In the genomic region with DNA sequence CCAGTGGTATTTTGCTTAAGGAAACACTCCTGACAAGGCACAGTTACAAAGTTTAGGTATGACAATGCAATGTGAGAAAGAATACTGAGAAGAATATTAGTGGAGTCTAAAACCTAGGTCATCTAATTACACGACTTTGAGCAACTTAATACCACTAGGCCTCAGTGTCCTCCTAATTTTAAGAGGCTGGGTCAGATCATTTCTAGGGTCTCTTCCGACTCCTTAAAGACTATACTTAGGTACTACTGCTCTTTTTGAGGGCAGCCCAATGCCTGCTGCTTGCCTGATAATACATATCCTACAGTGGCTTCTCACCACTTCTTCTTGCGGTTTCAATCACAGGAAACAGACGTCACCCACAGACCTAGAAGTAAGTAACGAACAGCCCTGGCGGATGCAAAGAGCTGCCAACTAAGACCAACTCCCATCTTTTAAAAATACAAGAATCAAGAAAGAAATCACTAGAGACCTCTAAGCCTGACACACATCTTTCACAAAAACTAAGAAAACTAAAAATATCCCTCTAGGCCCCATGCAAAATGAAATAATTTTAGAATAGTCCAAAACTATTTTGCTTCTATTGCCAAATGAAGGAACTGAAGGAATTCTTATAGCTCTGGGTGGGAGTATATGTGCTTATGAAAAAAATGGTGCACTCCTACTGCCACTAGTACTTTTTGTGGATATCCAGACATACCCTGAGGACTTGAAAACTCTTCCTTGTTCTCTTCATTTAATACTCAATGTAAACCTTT, we compare ENCODE assay signal across 1 cellular context.
TF ChIP-seq lines count a peak whose summit lies in the region.

No MANE protein-coding gene starts in this region.

TF ChIP-seq in GM12878, 131 proteins besides CTCF, POLR2A, EP300 and RAD21 (continued from another document and continues in another):
- TF ChIP-seq, protein P1, sequence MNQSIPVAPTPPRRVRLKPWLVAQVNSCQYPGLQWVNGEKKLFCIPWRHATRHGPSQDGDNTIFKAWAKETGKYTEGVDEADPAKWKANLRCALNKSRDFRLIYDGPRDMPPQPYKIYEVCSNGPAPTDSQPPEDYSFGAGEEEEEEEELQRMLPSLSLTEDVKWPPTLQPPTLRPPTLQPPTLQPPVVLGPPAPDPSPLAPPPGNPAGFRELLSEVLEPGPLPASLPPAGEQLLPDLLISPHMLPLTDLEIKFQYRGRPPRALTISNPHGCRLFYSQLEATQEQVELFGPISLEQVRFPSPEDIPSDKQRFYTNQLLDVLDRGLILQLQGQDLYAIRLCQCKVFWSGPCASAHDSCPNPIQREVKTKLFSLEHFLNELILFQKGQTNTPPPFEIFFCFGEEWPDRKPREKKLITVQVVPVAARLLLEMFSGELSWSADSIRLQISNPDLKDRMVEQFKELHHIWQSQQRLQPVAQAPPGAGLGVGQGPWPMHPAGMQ (IDR thresholded peaks at IDR 0.05; ENCODE audit: borderline replicate concordance), result no peak
- TF ChIP-seq, protein P2, sequence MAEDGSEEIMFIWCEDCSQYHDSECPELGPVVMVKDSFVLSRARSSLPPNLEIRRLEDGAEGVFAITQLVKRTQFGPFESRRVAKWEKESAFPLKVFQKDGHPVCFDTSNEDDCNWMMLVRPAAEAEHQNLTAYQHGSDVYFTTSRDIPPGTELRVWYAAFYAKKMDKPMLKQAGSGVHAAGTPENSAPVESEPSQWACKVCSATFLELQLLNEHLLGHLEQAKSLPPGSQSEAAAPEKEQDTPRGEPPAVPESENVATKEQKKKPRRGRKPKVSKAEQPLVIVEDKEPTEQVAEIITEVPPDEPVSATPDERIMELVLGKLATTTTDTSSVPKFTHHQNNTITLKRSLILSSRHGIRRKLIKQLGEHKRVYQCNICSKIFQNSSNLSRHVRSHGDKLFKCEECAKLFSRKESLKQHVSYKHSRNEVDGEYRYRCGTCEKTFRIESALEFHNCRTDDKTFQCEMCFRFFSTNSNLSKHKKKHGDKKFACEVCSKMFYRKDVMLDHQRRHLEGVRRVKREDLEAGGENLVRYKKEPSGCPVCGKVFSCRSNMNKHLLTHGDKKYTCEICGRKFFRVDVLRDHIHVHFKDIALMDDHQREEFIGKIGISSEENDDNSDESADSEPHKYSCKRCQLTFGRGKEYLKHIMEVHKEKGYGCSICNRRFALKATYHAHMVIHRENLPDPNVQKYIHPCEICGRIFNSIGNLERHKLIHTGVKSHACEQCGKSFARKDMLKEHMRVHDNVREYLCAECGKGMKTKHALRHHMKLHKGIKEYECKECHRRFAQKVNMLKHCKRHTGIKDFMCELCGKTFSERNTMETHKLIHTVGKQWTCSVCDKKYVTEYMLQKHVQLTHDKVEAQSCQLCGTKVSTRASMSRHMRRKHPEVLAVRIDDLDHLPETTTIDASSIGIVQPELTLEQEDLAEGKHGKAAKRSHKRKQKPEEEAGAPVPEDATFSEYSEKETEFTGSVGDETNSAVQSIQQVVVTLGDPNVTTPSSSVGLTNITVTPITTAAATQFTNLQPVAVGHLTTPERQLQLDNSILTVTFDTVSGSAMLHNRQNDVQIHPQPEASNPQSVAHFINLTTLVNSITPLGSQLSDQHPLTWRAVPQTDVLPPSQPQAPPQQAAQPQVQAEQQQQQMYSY (CRISPR knock-in tag; IDR thresholded peaks at IDR 0.05), result no peak
- TF ChIP-seq IKZF1 (conservative IDR thresholded peaks at IDR 0.05) (peak; percentile 77), EGR1 (IDR thresholded peaks at IDR 0.05; ENCODE audit: borderline replicate concordance in 1 of 2, low read depth in 2 of 2, low read length in 2 of 2) (no peak), POU2F2 (IDR thresholded peaks at IDR 0.05; ENCODE audit: borderline replicate concordance, low read depth, low read length) (no peak; the same call in 2 of the 3 replicates), KDM1A (IDR thresholded peaks at IDR 0.05; ENCODE audit: borderline replicate concordance) (no peak), SIX5 (IDR thresholded peaks at IDR 0.05; ENCODE audit: low read depth, low read length, severe bottlenecking) (no peak), ZNF622 (IDR thresholded peaks at IDR 0.05) (no peak), ASH2L (IDR thresholded peaks at IDR 0.05; ENCODE audit: borderline replicate concordance, low read depth) (peak; percentile 74; the same call in 1 of the 2 replicates), ESRRA (IDR thresholded peaks at IDR 0.05; ENCODE audit: low read length) (no peak), SMAD5 (IDR thresholded peaks at IDR 0.05; ENCODE audit: low read depth) (no peak), PAX8 (IDR thresholded peaks at IDR 0.05) (no peak), BHLHE40 (IDR thresholded peaks at IDR 0.05; ENCODE audit: borderline replicate concordance in 1 of 2, low read depth in 2 of 2, low read length in 1 of 2) (peak; percentile 12 to 41; a peak in 2 of 4 replicates), HCFC1 (IDR thresholded peaks at IDR 0.05; ENCODE audit: low read length) (no peak), MYC (IDR thresholded peaks at IDR 0.05; ENCODE audit: insufficient read depth, insufficient read length, insufficient replicate concordance, low read length, severe bottlenecking) (no peak), JUNB (IDR thresholded peaks at IDR 0.05) (peak; percentile 80), FOXK2 (IDR thresholded peaks at IDR 0.05) (no peak), STAT1 (conservative IDR thresholded peaks at IDR 0.05) (no peak), CBX3 (IDR thresholded peaks at IDR 0.05; ENCODE audit: borderline replicate concordance, low read depth) (no peak), CREM (IDR thresholded peaks at IDR 0.05; ENCODE audit: low read depth) (peak; percentile 92), IKZF2 (IDR thresholded peaks at IDR 0.05) (peak; percentile 82 to 83; a peak in 3 of 4 replicates), NFIC (IDR thresholded peaks at IDR 0.05; ENCODE audit: low read depth, low read length) (peak; percentile 91), HDAC2 (IDR thresholded peaks at IDR 0.05) (no peak)
- TF ChIP-seq, protein P3, sequence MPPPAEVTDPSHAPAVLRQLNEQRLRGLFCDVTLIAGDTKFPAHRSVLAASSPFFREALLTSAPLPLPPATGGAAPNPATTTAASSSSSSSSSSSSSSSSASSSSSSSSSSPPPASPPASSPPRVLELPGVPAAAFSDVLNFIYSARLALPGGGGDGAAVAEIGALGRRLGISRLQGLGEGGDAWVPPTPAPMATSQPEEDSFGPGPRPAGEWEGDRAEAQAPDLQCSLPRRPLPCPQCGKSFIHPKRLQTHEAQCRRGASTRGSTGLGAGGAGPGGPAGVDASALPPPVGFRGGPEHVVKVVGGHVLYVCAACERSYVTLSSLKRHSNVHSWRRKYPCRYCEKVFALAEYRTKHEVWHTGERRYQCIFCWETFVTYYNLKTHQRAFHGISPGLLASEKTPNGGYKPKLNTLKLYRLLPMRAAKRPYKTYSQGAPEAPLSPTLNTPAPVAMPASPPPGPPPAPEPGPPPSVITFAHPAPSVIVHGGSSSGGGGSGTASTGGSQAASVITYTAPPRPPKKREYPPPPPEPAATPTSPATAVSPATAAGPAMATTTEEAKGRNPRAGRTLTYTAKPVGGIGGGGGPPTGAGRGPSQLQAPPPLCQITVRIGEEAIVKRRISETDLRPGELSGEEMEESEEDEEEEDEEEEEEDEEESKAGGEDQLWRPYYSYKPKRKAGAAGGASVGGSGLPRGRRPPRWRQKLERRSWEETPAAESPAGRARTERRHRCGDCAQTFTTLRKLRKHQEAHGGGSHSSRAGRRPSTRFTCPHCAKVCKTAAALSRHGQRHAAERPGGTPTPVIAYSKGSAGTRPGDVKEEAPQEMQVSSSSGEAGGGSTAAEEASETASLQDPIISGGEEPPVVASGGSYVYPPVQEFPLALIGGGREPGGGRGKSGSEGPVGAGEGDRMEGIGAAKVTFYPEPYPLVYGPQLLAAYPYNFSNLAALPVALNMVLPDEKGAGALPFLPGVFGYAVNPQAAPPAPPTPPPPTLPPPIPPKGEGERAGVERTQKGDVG (CRISPR knock-in tag; IDR thresholded peaks at IDR 0.05), result no peak
- TF ChIP-seq, protein P4, sequence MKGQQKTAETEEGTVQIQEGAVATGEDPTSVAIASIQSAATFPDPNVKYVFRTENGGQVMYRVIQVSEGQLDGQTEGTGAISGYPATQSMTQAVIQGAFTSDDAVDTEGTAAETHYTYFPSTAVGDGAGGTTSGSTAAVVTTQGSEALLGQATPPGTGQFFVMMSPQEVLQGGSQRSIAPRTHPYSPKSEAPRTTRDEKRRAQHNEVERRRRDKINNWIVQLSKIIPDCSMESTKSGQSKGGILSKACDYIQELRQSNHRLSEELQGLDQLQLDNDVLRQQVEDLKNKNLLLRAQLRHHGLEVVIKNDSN (IDR thresholded peaks at IDR 0.05; ENCODE audit: borderline replicate concordance, extremely low read length, insufficient read depth, low read depth, low read length), result no peak
- TF ChIP-seq, protein P5, sequence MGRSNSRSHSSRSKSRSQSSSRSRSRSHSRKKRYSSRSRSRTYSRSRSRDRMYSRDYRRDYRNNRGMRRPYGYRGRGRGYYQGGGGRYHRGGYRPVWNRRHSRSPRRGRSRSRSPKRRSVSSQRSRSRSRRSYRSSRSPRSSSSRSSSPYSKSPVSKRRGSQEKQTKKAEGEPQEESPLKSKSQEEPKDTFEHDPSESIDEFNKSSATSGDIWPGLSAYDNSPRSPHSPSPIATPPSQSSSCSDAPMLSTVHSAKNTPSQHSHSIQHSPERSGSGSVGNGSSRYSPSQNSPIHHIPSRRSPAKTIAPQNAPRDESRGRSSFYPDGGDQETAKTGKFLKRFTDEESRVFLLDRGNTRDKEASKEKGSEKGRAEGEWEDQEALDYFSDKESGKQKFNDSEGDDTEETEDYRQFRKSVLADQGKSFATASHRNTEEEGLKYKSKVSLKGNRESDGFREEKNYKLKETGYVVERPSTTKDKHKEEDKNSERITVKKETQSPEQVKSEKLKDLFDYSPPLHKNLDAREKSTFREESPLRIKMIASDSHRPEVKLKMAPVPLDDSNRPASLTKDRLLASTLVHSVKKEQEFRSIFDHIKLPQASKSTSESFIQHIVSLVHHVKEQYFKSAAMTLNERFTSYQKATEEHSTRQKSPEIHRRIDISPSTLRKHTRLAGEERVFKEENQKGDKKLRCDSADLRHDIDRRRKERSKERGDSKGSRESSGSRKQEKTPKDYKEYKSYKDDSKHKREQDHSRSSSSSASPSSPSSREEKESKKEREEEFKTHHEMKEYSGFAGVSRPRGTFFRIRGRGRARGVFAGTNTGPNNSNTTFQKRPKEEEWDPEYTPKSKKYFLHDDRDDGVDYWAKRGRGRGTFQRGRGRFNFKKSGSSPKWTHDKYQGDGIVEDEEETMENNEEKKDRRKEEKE (IDR thresholded peaks at IDR 0.05), result no peak
- TF ChIP-seq, protein P6, sequence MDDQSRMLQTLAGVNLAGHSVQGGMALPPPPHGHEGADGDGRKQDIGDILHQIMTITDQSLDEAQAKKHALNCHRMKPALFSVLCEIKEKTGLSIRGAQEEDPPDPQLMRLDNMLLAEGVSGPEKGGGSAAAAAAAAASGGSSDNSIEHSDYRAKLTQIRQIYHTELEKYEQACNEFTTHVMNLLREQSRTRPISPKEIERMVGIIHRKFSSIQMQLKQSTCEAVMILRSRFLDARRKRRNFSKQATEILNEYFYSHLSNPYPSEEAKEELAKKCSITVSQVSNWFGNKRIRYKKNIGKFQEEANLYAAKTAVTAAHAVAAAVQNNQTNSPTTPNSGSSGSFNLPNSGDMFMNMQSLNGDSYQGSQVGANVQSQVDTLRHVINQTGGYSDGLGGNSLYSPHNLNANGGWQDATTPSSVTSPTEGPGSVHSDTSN (IDR thresholded peaks at IDR 0.05; ENCODE audit: insufficient replicate concordance, low read depth, low read length), result no peak
- TF ChIP-seq, protein P7, sequence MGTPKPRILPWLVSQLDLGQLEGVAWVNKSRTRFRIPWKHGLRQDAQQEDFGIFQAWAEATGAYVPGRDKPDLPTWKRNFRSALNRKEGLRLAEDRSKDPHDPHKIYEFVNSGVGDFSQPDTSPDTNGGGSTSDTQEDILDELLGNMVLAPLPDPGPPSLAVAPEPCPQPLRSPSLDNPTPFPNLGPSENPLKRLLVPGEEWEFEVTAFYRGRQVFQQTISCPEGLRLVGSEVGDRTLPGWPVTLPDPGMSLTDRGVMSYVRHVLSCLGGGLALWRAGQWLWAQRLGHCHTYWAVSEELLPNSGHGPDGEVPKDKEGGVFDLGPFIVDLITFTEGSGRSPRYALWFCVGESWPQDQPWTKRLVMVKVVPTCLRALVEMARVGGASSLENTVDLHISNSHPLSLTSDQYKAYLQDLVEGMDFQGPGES (IDR thresholded peaks at IDR 0.05), result no peak
- TF ChIP-seq, protein P8, sequence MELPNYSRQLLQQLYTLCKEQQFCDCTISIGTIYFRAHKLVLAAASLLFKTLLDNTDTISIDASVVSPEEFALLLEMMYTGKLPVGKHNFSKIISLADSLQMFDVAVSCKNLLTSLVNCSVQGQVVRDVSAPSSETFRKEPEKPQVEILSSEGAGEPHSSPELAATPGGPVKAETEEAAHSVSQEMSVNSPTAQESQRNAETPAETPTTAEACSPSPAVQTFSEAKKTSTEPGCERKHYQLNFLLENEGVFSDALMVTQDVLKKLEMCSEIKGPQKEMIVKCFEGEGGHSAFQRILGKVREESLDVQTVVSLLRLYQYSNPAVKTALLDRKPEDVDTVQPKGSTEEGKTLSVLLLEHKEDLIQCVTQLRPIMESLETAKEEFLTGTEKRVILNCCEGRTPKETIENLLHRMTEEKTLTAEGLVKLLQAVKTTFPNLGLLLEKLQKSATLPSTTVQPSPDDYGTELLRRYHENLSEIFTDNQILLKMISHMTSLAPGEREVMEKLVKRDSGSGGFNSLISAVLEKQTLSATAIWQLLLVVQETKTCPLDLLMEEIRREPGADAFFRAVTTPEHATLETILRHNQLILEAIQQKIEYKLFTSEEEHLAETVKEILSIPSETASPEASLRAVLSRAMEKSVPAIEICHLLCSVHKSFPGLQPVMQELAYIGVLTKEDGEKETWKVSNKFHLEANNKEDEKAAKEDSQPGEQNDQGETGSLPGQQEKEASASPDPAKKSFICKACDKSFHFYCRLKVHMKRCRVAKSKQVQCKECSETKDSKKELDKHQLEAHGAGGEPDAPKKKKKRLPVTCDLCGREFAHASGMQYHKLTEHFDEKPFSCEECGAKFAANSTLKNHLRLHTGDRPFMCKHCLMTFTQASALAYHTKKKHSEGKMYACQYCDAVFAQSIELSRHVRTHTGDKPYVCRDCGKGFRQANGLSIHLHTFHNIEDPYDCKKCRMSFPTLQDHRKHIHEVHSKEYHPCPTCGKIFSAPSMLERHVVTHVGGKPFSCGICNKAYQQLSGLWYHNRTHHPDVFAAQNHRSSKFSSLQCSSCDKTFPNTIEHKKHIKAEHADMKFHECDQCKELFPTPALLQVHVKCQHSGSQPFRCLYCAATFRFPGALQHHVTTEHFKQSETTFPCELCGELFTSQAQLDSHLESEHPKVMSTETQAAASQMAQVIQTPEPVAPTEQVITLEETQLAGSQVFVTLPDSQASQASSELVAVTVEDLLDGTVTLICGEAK (IDR thresholded peaks at IDR 0.05; ENCODE audit: borderline replicate concordance), result peak; percentile 11; the same call in 1 of the 2 replicates
